ENCODE assay signal across 4 cellular contexts in genomic region chr4:83003044-83003791, GRCh38.
TF ChIP-seq lines count a peak whose summit lies in the region.

No MANE protein-coding gene starts in this region.

TF ChIP-seq in Ishikawa, 13 proteins besides CTCF, POLR2A, EP300 and RAD21:
- TF ChIP-seq CEBPB (IDR thresholded peaks at IDR 0.05), result peak; percentile 62

TF ChIP-seq in WTC11, 78 proteins besides CTCF, POLR2A, EP300 and RAD21:
- 0 out of 2 replicates have a peak, but pooled peaks have one; percentile 17 for TF ChIP-seq ZNF121 (CRISPR knock-in tag; IDR thresholded peaks at IDR 0.05)

TF ChIP-seq in HepG2, 621 proteins besides CTCF, POLR2A, EP300 and RAD21:
- TF ChIP-seq NR2F6 (IDR thresholded peaks at IDR 0.05), result peak; percentile 62
- peak; percentile 60 for TF ChIP-seq NR2F6 (CRISPR knock-in tag; IDR thresholded peaks at IDR 0.05)
- TF ChIP-seq ZNF121 (CRISPR knock-in tag; IDR thresholded peaks at IDR 0.05), result peak; percentile 87
- TF ChIP-seq ZMYM4 (CRISPR knock-in tag; IDR thresholded peaks at IDR 0.05), result peak; percentile 42; the same call in 1 of the 2 replicates
- TF ChIP-seq ONECUT2 (CRISPR knock-in tag; IDR thresholded peaks at IDR 0.05), result peak; percentile 54; the same call in 1 of the 2 replicates
- TF ChIP-seq ZNF770 (CRISPR knock-in tag; IDR thresholded peaks at IDR 0.05), result peak; percentile 91
- 0 out of 2 replicates have a peak, but pooled peaks have one; percentile 38 for TF ChIP-seq NR2C2 (CRISPR knock-in tag; IDR thresholded peaks at IDR 0.05; ENCODE audit: borderline replicate concordance)
- peak; percentile 42; the same call in 1 of the 2 replicates for TF ChIP-seq CEBPG (CRISPR knock-in tag; IDR thresholded peaks at IDR 0.05)
- TF ChIP-seq RARA (CRISPR knock-in tag; IDR thresholded peaks at IDR 0.05), result peak; percentile 74
- peak; percentile 43 for TF ChIP-seq TEAD3 (CRISPR knock-in tag; optimal IDR thresholded peaks at IDR 0.05; ENCODE audit: borderline replicate concordance)
- peak in 1 of 2 experiments; percentile 55; a peak in 2 of 4 replicates for TF ChIP-seq NR2F1 (CRISPR knock-in tag; IDR thresholded peaks at IDR 0.05)

TF ChIP-seq in liver, 16 proteins besides CTCF, POLR2A, EP300 and RAD21:
- peak; percentile 37 for TF ChIP-seq NR2F2 (IDR thresholded peaks at IDR 0.05)
- peak in 1 of 2 donors; percentile 42 for TF ChIP-seq HNF4A (conservative IDR thresholded peaks at IDR 0.05)
